ENCODE assay signal across 5 cellular contexts in genomic region chr6:73254323-73254722, GRCh38. TPM values are rescaled to one million over a fixed set of nuclear protein-coding genes. Genes with fewer than 3 reads are reported as not detected.
"Had no signal": no experiment of that assay in that cellular context is flagged by ENCODE, and none has a peak within 500 bp of the region (broad histone marks: within the 10 kb centered on the region; RNA-seq: fewer than 3 reads in every experiment).

No MANE protein-coding gene starts in this region.

RNA-seq across cellular contexts. Expression of gene KHDC1L, which starts 29.0 kb away (rescaled TPM):
- total RNA-seq: GM23248, GM23338, H1, H4, H9 had no signal
- polyA plus RNA-seq: GM23248, GM23338 had no signal
